Comparison of ENCODE assay signal across 27 cellular contexts in the genomic region with DNA sequence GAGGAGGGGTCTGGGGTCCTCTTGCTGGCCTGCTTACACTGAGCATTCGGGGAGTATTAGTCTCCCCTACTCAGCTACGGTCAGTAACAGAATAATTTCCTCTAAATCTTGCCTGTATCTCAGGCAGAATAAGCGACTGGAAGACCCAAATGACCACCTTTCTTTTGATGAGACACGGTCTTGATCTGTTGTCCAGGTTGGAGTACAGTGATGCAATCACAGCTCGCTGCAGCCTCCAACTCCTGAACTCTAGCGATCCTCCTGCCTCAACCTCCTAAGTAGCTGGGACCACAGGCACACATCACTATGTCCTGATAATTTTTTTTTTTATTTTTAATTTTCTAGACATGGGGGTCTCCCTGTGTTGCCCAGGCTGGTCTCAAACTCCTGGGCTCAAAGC. TPM values are rescaled to one million over a fixed set of nuclear protein-coding genes. Genes with fewer than 3 reads are reported as not detected.
"Had no signal": no experiment of that assay in that cellular context is flagged by ENCODE, and none has a peak within 500 bp of the region (broad histone marks: within the 10 kb centered on the region; RNA-seq: fewer than 3 reads in every experiment).

No MANE protein-coding gene starts in this region.

- H3K27me3 ChIP-seq: esophagus squamous epithelium, heart left ventricle, uterus had no signal

- H3K27me3 Mint-ChIP-seq: activated naive CD8-positive, alpha-beta T cell had no signal

- H3K9me3 ChIP-seq: esophagus squamous epithelium, heart left ventricle, prostate gland, tibial artery, uterus had no signal

- H3K36me3 Mint-ChIP-seq: activated naive CD8-positive, alpha-beta T cell; naive thymus-derived CD4-positive, alpha-beta T cell; T-cell had no signal

- H3K4me3 Mint-ChIP-seq: activated naive CD8-positive, alpha-beta T cell; endodermal cell; neural crest cell; T-cell; T-helper 2 cell treated with Interferon-gamma antibody and Interleukin-4, amounts not matched to agents 5 μg/mL and 100 μg/mL, for 36 hours had no signal

- H3K4me3 ChIP-seq: coronary artery, esophagus squamous epithelium, heart left ventricle, prostate gland, tibial artery, uterus had no signal

- H3K4me1 ChIP-seq: prostate gland, uterus had no signal

- H3K27ac ChIP-seq: prostate gland, tibial artery, WERI-Rb-1 had no signal

- H3K9me3 Mint-ChIP-seq: activated T-helper 2 cell treated with anti-CD3 and anti-CD28 coated beads, Interferon-gamma antibody, Interleukin-2, Interleukin-4, amounts not matched to agents 10 μg/mL and 5 μg/mL and 100 μg/mL, durations not matched to agents 14 hours and 24 hours and 36 hours; endodermal cell; naive thymus-derived CD4-positive, alpha-beta T cell; neural crest cell; T-cell; T-helper 2 cell treated with Interferon-gamma antibody and Interleukin-4, amounts not matched to agents 5 μg/mL and 100 μg/mL, for 36 hours had no signal

- DNase-seq: activated CD4-positive, CD25-positive, alpha-beta regulatory T cell treated with anti-CD3 and anti-CD28 coated beads, Interleukin-2, amount 50 U/mL, for 72 hours; activated naive CD4-positive, alpha-beta T cell; activated T-cell treated with anti-CD3 and anti-CD28 coated beads, Interleukin-2, amount 50 U/mL, for 1 hour; amniotic stem cell; cerebellar nuclear complex; endodermal cell; esophagus squamous epithelium; islet precursor cell; naive thymus-derived CD4-positive, alpha-beta T cell; stimulated activated CD4-positive, alpha-beta T cell treated with anti-CD3 and anti-CD28 coated beads, Interleukin-12 subunit alpha, Interleukin-12 subunit beta, amount 100 ng/mL, for 4 hours; stimulated activated CD4-positive, alpha-beta T cell treated with anti-CD3 and anti-CD28 coated beads, Interleukin-4, amount 100 ng/mL, for 4 hours; stimulated activated naive CD8-positive, alpha-beta T cell treated with anti-CD3 and anti-CD28 coated beads, Interleukin-15, Interleukin-2, amounts not matched to agents 100 U/mL and 50 U/mL, for 24 hours; T-cell; WERI-Rb-1 had no signal

- FAIRE-seq: bronchial epithelial cell, TTC549 had no signal

- H3K27ac Mint-ChIP-seq: activated naive CD8-positive, alpha-beta T cell; activated T-helper 2 cell treated with anti-CD3 and anti-CD28 coated beads, Interferon-gamma antibody, Interleukin-2, Interleukin-4, amounts not matched to agents 10 μg/mL and 5 μg/mL and 100 μg/mL, durations not matched to agents 14 hours and 24 hours and 36 hours; endodermal cell; naive thymus-derived CD4-positive, alpha-beta T cell; T-cell; T-helper 2 cell treated with Interferon-gamma antibody and Interleukin-4, amounts not matched to agents 5 μg/mL and 100 μg/mL, for 36 hours had no signal

- ATAC-seq: left colon; stimulated activated naive CD8-positive, alpha-beta T cell treated with anti-CD3 and anti-CD28 coated beads, Interleukin-15, Interleukin-2, amounts not matched to agents 100 U/mL and 50 U/mL, for 24 hours; T-cell had no signal

- H3K36me3 ChIP-seq: esophagus squamous epithelium, heart left ventricle, prostate gland, tibial artery, uterus, WERI-Rb-1 had no signal

RNA-seq across cellular contexts. Expression of a gene that starts 17.2 kb away (rescaled TPM):
- total RNA-seq: activated T-helper 2 cell treated with anti-CD3 and anti-CD28 coated beads, Interferon-gamma antibody, Interleukin-2, Interleukin-4, amounts not matched to agents 10 μg/mL and 5 μg/mL and 100 μg/mL, durations not matched to agents 14 hours and 24 hours and 36 hours; bronchial epithelial cell; endodermal cell; lung microvascular endothelial cell; naive thymus-derived CD4-positive, alpha-beta T cell; neural crest cell; prostate gland; T-cell; uterus had no signal
- polyA plus RNA-seq: naive thymus-derived CD4-positive, alpha-beta T cell had no signal

RNA-seq across cellular contexts. Expression of a gene that starts 24.4 kb away (rescaled TPM):
- total RNA-seq: bronchial epithelial cell; esophagus squamous epithelium; lung microvascular endothelial cell; naive thymus-derived CD4-positive, alpha-beta T cell; neural crest cell; prostate gland; T-cell; uterus had no signal
- polyA plus RNA-seq: naive thymus-derived CD4-positive, alpha-beta T cell had no signal
